Comparison of ENCODE assay signal across 8 cellular contexts in genomic region chr19:41785653-41786052, GRCh38. TPM values are rescaled to one million over a fixed set of nuclear protein-coding genes. Genes with fewer than 3 reads are reported as not detected.
A peak's percentile ranks its signal among the peaks of the same experiment; 100 is the strongest.
DNase-seq lines count a peak whose midpoint lies in the region; ATAC-seq and TF ChIP-seq lines count a peak whose summit lies in the region.

No MANE protein-coding gene starts in this region.

- peak; percentile 81 for TF ChIP-seq CTCF in CD4-positive, alpha-beta T cell (IDR thresholded peaks at IDR 0.05)

- H2BK5ac ChIP-seq in mesendoderm (ENCODE audit: low read length) = no peak overlapping the region

- H3K9me3 Mint-ChIP-seq in CD4-positive, alpha-beta T cell = no peaks in the 10 kb centered on the region

- H3K18ac ChIP-seq in mesendoderm (ENCODE audit: low read length) = no peak overlapping the region

- H3K4me1 ChIP-seq in mesendoderm (ENCODE audit: control insufficient read depth, low read depth, low read length) = no peaks in the 10 kb centered on the region

- no peak overlapping the region for H2BK15ac ChIP-seq in mesendoderm (replicated peaks; ENCODE audit: low read depth)

- no peak overlapping the region for H3K27ac Mint-ChIP-seq in CD4-positive, alpha-beta T cell

- POLR2A ChIA-PET in CD4-positive, alpha-beta T cell (lab: Charles Lee) = interaction anchor here (1.2 to 1.7 kb wide), 2 partner anchors 32 to 33 kb away, joined by 5 to 10 read pairs; no protein-coding TSS in a partner anchor

- no peak overlapping the region for H2AK5ac ChIP-seq in mesendoderm (ENCODE audit: low read length)

- peak; percentile 98 for ATAC-seq in CD4-positive, alpha-beta T cell (ENCODE audit: poor library complexity)
- ATAC-seq in GM18867 (IDR thresholded peaks at IDR 0.05; ENCODE audit: unreplicated experiment) = no peak

- H3K4me2 ChIP-seq in mesendoderm (ENCODE audit: low read length) = peak overlapping the region; percentile 40

- DNase-seq in CD4-positive, alpha-beta T cell = peak; percentile 52 to 68 (median 60)
- DNase-seq in HK-2 (ENCODE audit: unreplicated experiment) (peak; percentile 60), NCI-H69 (lab: John Stamatoyannopoulos, UW) (peak; percentile 93), mesendoderm (peak; percentile 87)
- peak; percentile 65 for DNase-seq in activated CD4-positive, alpha-beta T cell treated with anti-CD3 and anti-CD28 coated beads, Interleukin-2, amount 50 U/mL, for 1 hour
- DNase-seq in effector CD4-positive, alpha-beta T cell = peak; percentile 66
- peak; percentile 38 for DNase-seq in stimulated activated CD8-positive, alpha-beta memory T cell treated with anti-CD3 and anti-CD28 coated beads, Interleukin-4, amount 100 ng/mL, for 24 hours (ENCODE audit: low read depth)

- H3K79me1 ChIP-seq in mesendoderm (ENCODE audit: low read length) = no peaks in the 10 kb centered on the region

- peaks cover 17% of the 10 kb centered on the region for H3K4me1 Mint-ChIP-seq in CD4-positive, alpha-beta T cell (ENCODE audit: low read depth)

- no peak overlapping the region for H4K5ac ChIP-seq in mesendoderm (ENCODE audit: low read length)

- intact Hi-C loops in CD4-positive, alpha-beta T cell (cut with DNase I, micrococcal nuclease) = loop anchor here (1.0 kb wide), 3 partner anchors 11 to 79 kb away; no protein-coding TSS in a partner anchor

- no peak overlapping the region for H2BK120ac ChIP-seq in mesendoderm (ENCODE audit: low read depth, low read length)

- H3K56ac ChIP-seq in mesendoderm (ENCODE audit: low read length) = peak overlapping the region; percentile 15

- no peak overlapping the region for H3K4me3 Mint-ChIP-seq in CD4-positive, alpha-beta T cell

- peaks cover 23% of the 10 kb centered on the region for H3K27me3 ChIP-seq in CD4-positive, alpha-beta T cell (ENCODE audit: control insufficient read depth, insufficient read depth, low read length)
- H3K27me3 ChIP-seq in mesendoderm (ENCODE audit: insufficient read depth, low read length, poor library complexity) = no peaks in the 10 kb centered on the region

- no peak overlapping the region for H3K4ac ChIP-seq in mesendoderm (ENCODE audit: low read depth, low read length)

- no peaks in the 10 kb centered on the region for H3K36me3 ChIP-seq in mesendoderm (ENCODE audit: control insufficient read depth, insufficient read depth, low read length)

- no peaks in the 10 kb centered on the region for H3K9me3 ChIP-seq in CD4-positive, alpha-beta T cell (ENCODE audit: control insufficient read depth, low read length)

- H3K9ac ChIP-seq in mesendoderm (ENCODE audit: low read length) = peak overlapping the region; percentile 48

- no peak overlapping the region for H3K23ac ChIP-seq in mesendoderm (ENCODE audit: low read length)

- no CpG with 5 or more reads among the region's 10 CpGs for WGBS in mesendoderm (ENCODE audit: extremely low coverage, insufficient coverage, low lambda C conversion rate)

- H3K36me3 Mint-ChIP-seq in CD4-positive, alpha-beta T cell (ENCODE audit: low read depth) = no peaks in the 10 kb centered on the region

- peaks cover 67% of the 10 kb centered on the region for H3K27me3 Mint-ChIP-seq in CD4-positive, alpha-beta T cell

- no peaks in the 10 kb centered on the region for H3K79me2 ChIP-seq in mesendoderm (ENCODE audit: control insufficient read depth, insufficient read depth, low read length)

- CTCF ChIA-PET in CD4-positive, alpha-beta T cell (lab: Charles Lee) = interaction anchor here (0.8 to 5.1 kb wide), 5 partner anchors 9 to 79 kb away, joined by 3 to 55 read pairs (median 3); no protein-coding TSS in a partner anchor

- H4K8ac ChIP-seq in mesendoderm (ENCODE audit: low read depth, low read length) = no peak overlapping the region

- no peak overlapping the region for H3K27ac ChIP-seq in CD4-positive, alpha-beta T cell (ENCODE audit: low read depth, low read length)
- H3K27ac ChIP-seq in mesendoderm (ENCODE audit: low read depth, low read length) = no peak overlapping the region

- no peak overlapping the region for H3K4me3 ChIP-seq in mesendoderm (ENCODE audit: low read length)

RNA-seq across cellular contexts. Expression of gene CEACAM3, which starts 10.7 kb away (rescaled TPM):
- not detected for total RNA-seq in CD4-positive, alpha-beta T cell
- not detected for polyA plus RNA-seq in mesendoderm (2013, experiment 1 of 2)
- polyA plus RNA-seq in mesendoderm (2013, experiment 2 of 2) = not detected

RNA-seq across cellular contexts. Expression of gene CEACAM6, which starts 30.3 kb away (rescaled TPM):
- total RNA-seq in CD4-positive, alpha-beta T cell = not detected
- polyA plus RNA-seq in mesendoderm (2013, experiment 1 of 2) = not detected
- polyA plus RNA-seq in mesendoderm (2013, experiment 2 of 2) = not detected

RNA-seq across cellular contexts. Expression of gene LYPD4, which starts 58.8 kb away (rescaled TPM):
- total RNA-seq in CD4-positive, alpha-beta T cell = not detected
- not detected for polyA plus RNA-seq in mesendoderm (2013, experiment 1 of 2)
- polyA plus RNA-seq in mesendoderm (2013, experiment 2 of 2) = not detected

RNA-seq across cellular contexts. Expression of gene DMRTC2, which starts 59.2 kb away (rescaled TPM):
- total RNA-seq in CD4-positive, alpha-beta T cell = not detected
- not detected for polyA plus RNA-seq in mesendoderm (2013, experiment 1 of 2)
- polyA plus RNA-seq in mesendoderm (2013, experiment 2 of 2) = not detected

Comparison
In these comparisons a context has a peak if more than half of its experiments do, and no peak if none do; other contexts are left out.
1. DNase-seq: peak in every context shown above with its lines; median percentile 93 in NCI-H69; 87 in mesendoderm; 66 in effector CD4-positive, alpha-beta T cell; 65 in activated CD4-positive, alpha-beta T cell treated with anti-CD3 and anti-CD28 coated beads, Interleukin-2, amount 50 U/mL, for 1 hour; 60 in CD4-positive, alpha-beta T cell; 60 in HK-2; 38 in stimulated activated CD8-positive, alpha-beta memory T cell treated with anti-CD3 and anti-CD28 coated beads, Interleukin-4, amount 100 ng/mL, for 24 hours.